ENCODE assay signal across 12 cellular contexts in the genomic region with DNA sequence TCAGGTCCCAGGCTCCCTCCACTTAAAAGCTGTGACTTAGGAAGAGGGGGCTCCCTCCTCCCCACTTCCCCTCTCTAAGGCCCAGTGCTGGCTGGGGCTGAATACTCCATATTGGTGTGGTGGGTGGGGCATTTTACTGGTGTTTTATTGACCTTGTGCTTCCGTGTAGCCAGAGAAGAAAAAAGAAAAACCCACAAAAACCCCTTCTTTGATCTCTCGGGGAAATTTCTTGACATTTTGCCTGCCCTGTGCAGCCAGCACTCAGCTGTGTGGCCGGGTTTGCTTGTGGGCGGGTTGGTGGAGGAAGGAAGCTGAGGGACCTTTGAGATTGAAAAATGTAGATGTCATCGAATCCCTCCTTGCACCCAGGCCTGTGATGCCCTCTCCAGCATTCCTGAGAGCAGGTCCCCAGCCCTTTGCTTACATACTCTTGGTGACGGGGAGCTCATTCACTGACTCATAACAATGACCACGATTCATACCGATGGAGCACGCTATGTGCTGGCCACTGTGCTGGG. TPM values are rescaled to one million over a fixed set of nuclear protein-coding genes. Genes with fewer than 3 reads are reported as not detected.
A peak's percentile ranks its signal among the peaks of the same experiment; 100 is the strongest.
DNase-seq lines count a peak whose midpoint lies in the region; ATAC-seq lines count a peak whose summit lies in the region.
"Had no signal": no experiment of that assay in that cellular context is flagged by ENCODE, and none has a peak within 500 bp of the region (broad histone marks: within the 10 kb centered on the region; RNA-seq: fewer than 3 reads in every experiment).

No MANE protein-coding gene starts in this region.

- H3K18ac ChIP-seq in mesendoderm (ENCODE audit: low read length) = no peak overlapping the region

- H3K36me3 Mint-ChIP-seq in activated naive CD8-positive, alpha-beta T cell treated with anti-CD3 and anti-CD28 coated beads for 36 hours = peaks cover 23% of the 10 kb centered on the region

- H3K4me3 ChIP-seq in mesendoderm (ENCODE audit: low read length) = no peak overlapping the region
- H3K4me3 ChIP-seq: A549, gastrocnemius medialis had no signal

- DNase-seq in activated naive CD4-positive, alpha-beta T cell treated with Interleukin-2 at 50 U/mL for 16 hours = peak; percentile 37
- no peak for DNase-seq in activated naive CD4-positive, alpha-beta T cell (lab: John Stamatoyannopoulos, UW)
- DNase-seq in T-helper 1 cell (peak in 4 of 5 donors; percentile 20 to 76 (median 28)), mesendoderm (no peak), hippocampal formation (lab: John Stamatoyannopoulos, UW) (no peak), NCI-H187 treated with DMSO at 0.1 percent for 48 hours (lab: John Stamatoyannopoulos, UW) (no peak)
- DNase-seq in activated naive CD8-positive, alpha-beta T cell treated with anti-CD3 and anti-CD28 coated beads for 36 hours = peak; percentile 74
- DNase-seq in stimulated activated naive CD8-positive, alpha-beta T cell treated with anti-CD3 and anti-CD28 coated beads, Interleukin-15, amount 100 ng/mL, for 72 hours = peak; percentile 48 to 78
- DNase-seq: gastrocnemius medialis, PC-3 had no signal

- no peak overlapping the region for H3K27ac ChIP-seq in mesendoderm (ENCODE audit: low read depth, low read length)
- H3K27ac ChIP-seq: A549, gastrocnemius medialis had no signal

- H3K36me3 ChIP-seq in mesendoderm (ENCODE audit: control insufficient read depth, insufficient read depth, low read length) = no peaks in the 10 kb centered on the region
- H3K36me3 ChIP-seq: gastrocnemius medialis had no signal

- no peaks in the 10 kb centered on the region for H3K79me1 ChIP-seq in mesendoderm (ENCODE audit: low read length)

- no peak overlapping the region for H2BK120ac ChIP-seq in mesendoderm (ENCODE audit: low read depth, low read length)

- no peak overlapping the region for H4K8ac ChIP-seq in mesendoderm (ENCODE audit: low read depth, low read length)

- peak overlapping the region; percentile 92 for H3K27ac Mint-ChIP-seq in activated naive CD8-positive, alpha-beta T cell treated with anti-CD3 and anti-CD28 coated beads for 36 hours
- peak overlapping the region; percentile 93 to 96 for H3K27ac Mint-ChIP-seq in stimulated activated naive CD8-positive, alpha-beta T cell treated with anti-CD3 and anti-CD28 coated beads, Interleukin-15, amount 100 ng/mL, for 72 hours

- no peaks in the 10 kb centered on the region for H3K27me3 ChIP-seq in mesendoderm (ENCODE audit: insufficient read depth, low read length, poor library complexity)
- H3K27me3 ChIP-seq: gastrocnemius medialis had no signal

- H3K56ac ChIP-seq in mesendoderm (ENCODE audit: low read length) = no peak overlapping the region

- no peak overlapping the region for H2BK15ac ChIP-seq in mesendoderm (replicated peaks; ENCODE audit: low read depth)

- H3K4me3 Mint-ChIP-seq in activated naive CD8-positive, alpha-beta T cell treated with anti-CD3 and anti-CD28 coated beads for 36 hours = peak overlapping the region; percentile 51
- H3K4me3 Mint-ChIP-seq in stimulated activated naive CD8-positive, alpha-beta T cell treated with anti-CD3 and anti-CD28 coated beads, Interleukin-15, amount 100 ng/mL, for 72 hours = peak overlapping the region; percentile 67 to 77

- H2BK5ac ChIP-seq in mesendoderm (ENCODE audit: low read length) = no peak overlapping the region

- H3K4me1 ChIP-seq in mesendoderm (ENCODE audit: control insufficient read depth, low read depth, low read length) = no peaks in the 10 kb centered on the region
- H3K4me1 ChIP-seq: A549, gastrocnemius medialis had no signal

- ATAC-seq in stimulated activated naive CD8-positive, alpha-beta T cell treated with anti-CD3 and anti-CD28 coated beads, Interleukin-15, amount 100 ng/mL, for 72 hours = peak; percentile 90
- ATAC-seq: A549, gastrocnemius medialis, PC-3 had no signal

- peaks cover 17% of the 10 kb centered on the region for H3K9me3 Mint-ChIP-seq in activated naive CD8-positive, alpha-beta T cell treated with anti-CD3 and anti-CD28 coated beads for 36 hours
- peaks cover 30 to 32% of the 10 kb centered on the region in 2 donors for H3K9me3 Mint-ChIP-seq in stimulated activated naive CD8-positive, alpha-beta T cell treated with anti-CD3 and anti-CD28 coated beads, Interleukin-15, amount 100 ng/mL, for 72 hours

- no peak overlapping the region for H2AK5ac ChIP-seq in mesendoderm (ENCODE audit: low read length)

- no peak overlapping the region for H4K5ac ChIP-seq in mesendoderm (ENCODE audit: low read length)

- H3K79me2 ChIP-seq in mesendoderm (ENCODE audit: control insufficient read depth, insufficient read depth, low read length) = no peaks in the 10 kb centered on the region

- H3K4me1 Mint-ChIP-seq in activated naive CD8-positive, alpha-beta T cell treated with anti-CD3 and anti-CD28 coated beads for 36 hours = peaks cover 39% of the 10 kb centered on the region
- peaks cover 36% of the 10 kb centered on the region for H3K4me1 Mint-ChIP-seq in stimulated activated naive CD8-positive, alpha-beta T cell treated with anti-CD3 and anti-CD28 coated beads, Interleukin-15, amount 100 ng/mL, for 72 hours

- H3K27me3 Mint-ChIP-seq in activated naive CD8-positive, alpha-beta T cell treated with anti-CD3 and anti-CD28 coated beads for 36 hours = no peaks in the 10 kb centered on the region
- no peaks in the 10 kb centered on the region for H3K27me3 Mint-ChIP-seq in stimulated activated naive CD8-positive, alpha-beta T cell treated with anti-CD3 and anti-CD28 coated beads, Interleukin-15, amount 100 ng/mL, for 72 hours

- H3K4me2 ChIP-seq in mesendoderm (ENCODE audit: low read length) = no peak overlapping the region
- H3K4me2 ChIP-seq: A549 had no signal

- H3K9ac ChIP-seq in mesendoderm (ENCODE audit: low read length) = no peak overlapping the region

- no CpG with 5 or more reads among the region's 9 CpGs for WGBS in mesendoderm (ENCODE audit: extremely low coverage, insufficient coverage, low lambda C conversion rate)

- no peak overlapping the region for H3K4ac ChIP-seq in mesendoderm (ENCODE audit: low read depth, low read length)

- no peak overlapping the region for H3K23ac ChIP-seq in mesendoderm (ENCODE audit: low read length)

RNA-seq across cellular contexts. Expression of a gene that starts 24.8 kb away (rescaled TPM):
- total RNA-seq in activated naive CD8-positive, alpha-beta T cell treated with anti-CD3 and anti-CD28 coated beads for 36 hours = 1 to 10 TPM; 1.9 to 2.6 TPM
- 10.3 TPM for polyA plus RNA-seq in mesendoderm (2013, experiment 1 of 2)
- 10.7 TPM for polyA plus RNA-seq in mesendoderm (2013, experiment 2 of 2)
- total RNA-seq: HT-29, PC-3 had no signal

Comparison
In these comparisons a context has a peak if more than half of its experiments do, and no peak if none do; other contexts are left out.
1. DNase-seq: peak in activated naive CD4-positive, alpha-beta T cell treated with Interleukin-2 at 50 U/mL for 16 hours (single experiment), T-helper 1 cell (4 of 5), activated naive CD8-positive, alpha-beta T cell treated with anti-CD3 and anti-CD28 coated beads for 36 hours (single experiment) and stimulated activated naive CD8-positive, alpha-beta T cell treated with anti-CD3 and anti-CD28 coated beads, Interleukin-15, amount 100 ng/mL, for 72 hours (2 of 2); none in activated naive CD4-positive, alpha-beta T cell (0 of 4), mesendoderm (single experiment), hippocampal formation (0 of 2) and NCI-H187 treated with DMSO at 0.1 percent for 48 hours (single experiment).